In genomic region chr1:11735531-11735853, GRCh38 we compare ENCODE assay signal across 1 cellular context.
TF ChIP-seq lines count a peak whose summit lies in the region.

No MANE protein-coding gene starts in this region.

TF ChIP-seq in IMR-90, 13 proteins besides CTCF, POLR2A, EP300 and RAD21:
- TF ChIP-seq MAFK (IDR thresholded peaks at IDR 0.05; ENCODE audit: low read depth, low read length) (peak; percentile 64), RFX5 (IDR thresholded peaks at IDR 0.05; ENCODE audit: low read depth, low read length) (no peak), CEBPB (IDR thresholded peaks at IDR 0.05; ENCODE audit: low read depth, low read length) (0 out of 2 replicates have a peak, but pooled peaks have one; percentile 23)
